In genomic region chr16:14302399-14303181, GRCh38 we compare ENCODE assay signal across 1 cellular context.
A peak's percentile ranks its signal among the peaks of the same experiment; 100 is the strongest.
TF ChIP-seq lines count a peak whose summit lies in the region.

No MANE protein-coding gene starts in this region.

TF ChIP-seq in HEK293, 187 proteins besides CTCF, POLR2A, EP300 and RAD21 (continued from another document):
- TF ChIP-seq ZNF48 (tag by site-specific recombination; IDR thresholded peaks at IDR 0.05), result no peak
- peak; percentile 90 for TF ChIP-seq GLIS2 (tag by site-specific recombination; IDR thresholded peaks at IDR 0.05)
